ENCODE assay signal across 8 cellular contexts in the genomic region with DNA sequence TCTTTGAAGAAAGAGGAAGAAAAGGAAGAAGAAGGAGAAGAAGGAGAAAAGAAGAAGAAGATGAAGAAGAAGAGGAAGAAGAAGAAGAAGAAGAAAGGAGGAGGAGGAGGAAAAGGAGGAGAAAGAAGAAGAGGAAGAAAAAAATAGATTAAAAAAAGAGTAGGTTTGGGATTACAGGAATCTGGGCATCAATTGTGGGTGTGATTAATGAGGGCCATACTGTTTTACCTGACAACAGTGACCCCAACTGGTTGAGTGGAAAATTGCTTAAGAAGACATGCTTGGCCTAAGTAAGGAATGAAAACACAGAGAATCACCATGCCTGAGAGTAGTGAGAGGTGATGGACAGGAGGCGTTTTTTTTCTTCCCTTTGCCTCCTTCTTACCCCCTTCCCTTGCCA.
DNase-seq lines count a peak whose midpoint lies in the region; ATAC-seq and TF ChIP-seq lines count a peak whose summit lies in the region.

No MANE protein-coding gene starts in this region.

- DNase-seq in activated CD4-positive, alpha-beta T cell treated with anti-CD3 and anti-CD28 coated beads, Interleukin-2, amount 10 ng/mL, durations not matched to agents 7 days and 5 days = peak; percentile 30
- DNase-seq in activated CD4-positive, alpha-beta T cell treated with anti-CD3 and anti-CD28 coated beads for 1 hour = no peak
- DNase-seq in GM20000 (ENCODE audit: low spot score) = peak; percentile 42
- DNase-seq in PC-9 = peak; percentile 10 to 37
- DNase-seq in glomerular visceral epithelial cell (ENCODE audit: extremely low spot score) = peak; percentile 17
- DNase-seq in SKM-1 treated with dmso at 0.1 percent for 144 hours (lab: John Stamatoyannopoulos, UW; ENCODE audit: unreplicated experiment) = no peak
- no peak for DNase-seq in NCI-H128 (lab: John Stamatoyannopoulos, UW; ENCODE audit: unreplicated experiment)

- CTCF ChIA-PET in activated CD4-positive, alpha-beta T cell treated with anti-CD3 and anti-CD28 coated beads, Interleukin-2, amount 10 ng/mL, durations not matched to agents 7 days and 5 days (lab: Charles Lee) = no interaction called here
- CTCF ChIA-PET in PC-9 (lab: Charles Lee) = no interaction called here

- no peaks in the 10 kb centered on the region for H3K27me3 ChIP-seq in PC-9 (ENCODE audit: insufficient read depth, low read depth)

- no peaks in the 10 kb centered on the region for H3K79me2 ChIP-seq in PC-9 (ENCODE audit: low read depth)

- H4K20me1 ChIP-seq in PC-9 (ENCODE audit: insufficient read depth) = no peaks in the 10 kb centered on the region

- no TSS peak for BruUV-seq in PC-9 (replicated peaks; lab: Mats Ljungman, UMichigan)

- H3K4me3 ChIP-seq in PC-9 = no peak overlapping the region

- peaks cover 2% of the 10 kb centered on the region for H3K27me3 Mint-ChIP-seq in activated CD4-positive, alpha-beta T cell treated with anti-CD3 and anti-CD28 coated beads, Interleukin-2, amount 10 ng/mL, durations not matched to agents 7 days and 5 days

- no peaks in the 10 kb centered on the region for H3K36me3 Mint-ChIP-seq in activated CD4-positive, alpha-beta T cell treated with anti-CD3 and anti-CD28 coated beads, Interleukin-2, amount 10 ng/mL, durations not matched to agents 7 days and 5 days (ENCODE audit: low read depth)

- no peaks in the 10 kb centered on the region for H3K4me1 ChIP-seq in PC-9 (replicated peaks; ENCODE audit: insufficient read depth)

- H3K27ac ChIP-seq in PC-9 = no peak overlapping the region

- no peaks in the 10 kb centered on the region for H3K36me3 ChIP-seq in PC-9 (ENCODE audit: low read depth)

- no peak overlapping the region for H3K4me3 Mint-ChIP-seq in activated CD4-positive, alpha-beta T cell treated with anti-CD3 and anti-CD28 coated beads, Interleukin-2, amount 10 ng/mL, durations not matched to agents 7 days and 5 days

- no peaks in the 10 kb centered on the region for H3K9me2 ChIP-seq in PC-9 (ENCODE audit: insufficient read depth)

- H3K9me3 Mint-ChIP-seq in activated CD4-positive, alpha-beta T cell treated with anti-CD3 and anti-CD28 coated beads, Interleukin-2, amount 10 ng/mL, durations not matched to agents 7 days and 5 days = no peaks in the 10 kb centered on the region

- H3K9me3 ChIP-seq in PC-9 (ENCODE audit: insufficient read depth, low read depth) = no peaks in the 10 kb centered on the region

- ATAC-seq in HG03378 (IDR thresholded peaks at IDR 0.05; ENCODE audit: unreplicated experiment) = peak; percentile 92

- no peaks in the 10 kb centered on the region for H3K4me1 Mint-ChIP-seq in activated CD4-positive, alpha-beta T cell treated with anti-CD3 and anti-CD28 coated beads, Interleukin-2, amount 10 ng/mL, durations not matched to agents 7 days and 5 days

- H3F3A ChIP-seq in PC-9 (ENCODE audit: insufficient read depth, low read depth) = no peaks in the 10 kb centered on the region

- TF ChIP-seq CTCF in GM20000 (IDR thresholded peaks at IDR 0.05; ENCODE audit: extremely low read depth, missing control alignments) = no peak
- TF ChIP-seq CTCF in PC-9 (conservative IDR thresholded peaks at IDR 0.05) = peak; percentile 75

- H2AFZ ChIP-seq in PC-9 = no peak overlapping the region

- POLR2A ChIA-PET in activated CD4-positive, alpha-beta T cell treated with anti-CD3 and anti-CD28 coated beads, Interleukin-2, amount 10 ng/mL, durations not matched to agents 7 days and 5 days (lab: Charles Lee) = no interaction called here
- POLR2A ChIA-PET in PC-9 (lab: Charles Lee; ENCODE audit: unreplicated experiment) = no interaction called here

- intact Hi-C loops in PC-9 (cut with micrococcal nuclease; ENCODE audit: unreplicated experiment) = loop anchor here (5.0 kb wide), 1 partner anchor 757 kb away; the partner anchor contains the start of gene DTWD2

- H3K4me2 ChIP-seq in PC-9 = no peak overlapping the region

- H3K27ac Mint-ChIP-seq in activated CD4-positive, alpha-beta T cell treated with anti-CD3 and anti-CD28 coated beads, Interleukin-2, amount 10 ng/mL, durations not matched to agents 7 days and 5 days = no peak overlapping the region

Comparison
In these comparisons a context has a peak if more than half of its experiments do, and no peak if none do; other contexts are left out.
1. DNase-seq: peak in activated CD4-positive, alpha-beta T cell treated with anti-CD3 and anti-CD28 coated beads, Interleukin-2, amount 10 ng/mL, durations not matched to agents 7 days and 5 days (single experiment), GM20000 (single experiment), PC-9 (2 of 2) and glomerular visceral epithelial cell (single experiment); none in activated CD4-positive, alpha-beta T cell treated with anti-CD3 and anti-CD28 coated beads for 1 hour (single experiment), SKM-1 treated with dmso at 0.1 percent for 144 hours (single experiment) and NCI-H128 (single experiment).